ENCODE assay signal across 16 cellular contexts in the genomic region with DNA sequence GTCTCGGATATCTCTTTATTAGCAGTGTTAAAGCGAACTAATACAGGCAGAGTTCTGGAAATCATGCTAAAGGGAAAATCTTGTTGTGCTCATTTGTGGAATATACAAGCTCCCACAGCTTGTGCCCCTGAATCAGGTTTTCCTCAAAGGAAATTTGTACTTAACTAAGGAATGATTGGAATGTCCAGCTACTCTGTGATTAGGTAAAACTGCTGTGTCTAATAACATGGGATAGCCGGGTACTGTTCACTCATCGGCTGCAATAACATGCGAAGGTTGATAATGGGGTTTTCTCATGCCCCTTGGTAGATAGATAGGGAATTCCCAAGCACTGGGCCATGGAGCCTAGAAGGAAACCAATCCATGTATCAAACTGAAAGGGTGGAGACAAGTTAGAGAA.
DNase-seq lines count a peak whose midpoint lies in the region; ATAC-seq and TF ChIP-seq lines count a peak whose summit lies in the region.
"Had no signal": no experiment of that assay in that cellular context is flagged by ENCODE, and none has a peak within 500 bp of the region (broad histone marks: within the 10 kb centered on the region; RNA-seq: fewer than 3 reads in every experiment).

No MANE protein-coding gene starts in this region.

- ATAC-seq in RWPE2 (ENCODE audit: low read depth) = peak; percentile 75
- ATAC-seq in activated naive CD8-positive, alpha-beta T cell treated with anti-CD3 and anti-CD28 coated beads, Interleukin-2, amount 50 U/mL, for 24 hours = no peak
- ATAC-seq: T-helper 17 cell had no signal

- no peaks in the 10 kb centered on the region for H3K36me3 ChIP-seq in RWPE2 (ENCODE audit: low read depth)
- no peaks in the 10 kb centered on the region for H3K36me3 ChIP-seq in HAP-1 (replicated peaks)
- H3K36me3 ChIP-seq: BLaER1 treated with 17β-estradiol and CSF1 and Interleukin-3, amounts not matched to agents 10 nM and 100 nM; prostate gland had no signal

- peaks cover 34% of the 10 kb centered on the region for H3K4me1 ChIP-seq in RWPE2 (ENCODE audit: insufficient read depth, poor library complexity, severe bottlenecking)
- no peaks in the 10 kb centered on the region for H3K4me1 ChIP-seq in HAP-1
- H3K4me1 ChIP-seq: prostate gland had no signal

- H3K4me3 Mint-ChIP-seq in nephron progenitor cell = no peak overlapping the region
- no peak overlapping the region for H3K4me3 Mint-ChIP-seq in activated naive CD8-positive, alpha-beta T cell treated with anti-CD3 and anti-CD28 coated beads, Interleukin-2, amount 50 U/mL, for 24 hours
- no peak overlapping the region for H3K4me3 Mint-ChIP-seq in activated T-cell treated with anti-CD3 and anti-CD28 coated beads, Interleukin-2, amount 50 U/mL, for 24 hours
- H3K4me3 Mint-ChIP-seq: activated CD4-positive, alpha-beta T cell treated with anti-CD3 and anti-CD28 coated beads, Interleukin-2, amount 10 ng/mL, durations not matched to agents 24 days and 14 days; T-helper 17 cell had no signal

- H3K4me1 Mint-ChIP-seq in nephron progenitor cell = peaks cover 40% of the 10 kb centered on the region
- H3K4me1 Mint-ChIP-seq in activated naive CD8-positive, alpha-beta T cell treated with anti-CD3 and anti-CD28 coated beads, Interleukin-2, amount 50 U/mL, for 24 hours = no peaks in the 10 kb centered on the region
- no peaks in the 10 kb centered on the region for H3K4me1 Mint-ChIP-seq in activated T-cell treated with anti-CD3 and anti-CD28 coated beads, Interleukin-2, amount 50 U/mL, for 24 hours (ENCODE audit: low read depth)
- H3K4me1 Mint-ChIP-seq: activated CD4-positive, alpha-beta T cell treated with anti-CD3 and anti-CD28 coated beads, Interleukin-2, amount 10 ng/mL, durations not matched to agents 24 days and 14 days; T-helper 17 cell had no signal

- no peak for TF ChIP-seq CTCF in RWPE2 (IDR thresholded peaks at IDR 0.05; ENCODE audit: poor library complexity, severe bottlenecking)
- no peak for TF ChIP-seq CTCF in fibroblast of mammary gland (conservative IDR thresholded peaks at IDR 0.05; ENCODE audit: control insufficient read depth, insufficient read depth, low read depth, low read length)
- TF ChIP-seq CTCF in nephron progenitor cell (IDR thresholded peaks at IDR 0.05) = no peak

- DNase-seq in EH (ENCODE audit: low read depth) (peak; percentile 49), RWPE2 (ENCODE audit: low spot score) (no peak), fibroblast of mammary gland (ENCODE audit: low read depth) (peak; percentile 18), nephron progenitor cell (no peak), HAP-1 (ENCODE audit: low spot score in 2 of 2) (no peak)
- DNase-seq in activated naive CD8-positive, alpha-beta T cell treated with anti-CD3 and anti-CD28 coated beads, Interleukin-2, amount 50 U/mL, for 24 hours = no peak
- no peak for DNase-seq in stimulated activated naive CD4-positive, alpha-beta T cell treated with Interleukin-2 at 50 U/mL for 16 hours (lab: John Stamatoyannopoulos, UW)
- DNase-seq in activated T-cell treated with anti-CD3 and anti-CD28 coated beads, Interleukin-2, amount 50 U/mL, for 24 hours = no peak
- DNase-seq: activated CD4-positive, alpha-beta T cell treated with anti-CD3 and anti-CD28 coated beads, Interleukin-2, amount 10 ng/mL, durations not matched to agents 24 days and 14 days; NCI-H1092; stimulated activated naive CD4-positive, alpha-beta T cell; T-helper 17 cell had no signal

- H3K27ac ChIP-seq in RWPE2 (ENCODE audit: poor library complexity, severe bottlenecking) = peak overlapping the region; percentile 59
- H3K27ac ChIP-seq: BLaER1 treated with 17β-estradiol and CSF1 and Interleukin-3, amounts not matched to agents 10 nM and 100 nM; epithelial cell of prostate; prostate gland had no signal

- peaks cover 4% of the 10 kb centered on the region for H3K36me3 Mint-ChIP-seq in nephron progenitor cell (ENCODE audit: low read depth)
- no peaks in the 10 kb centered on the region for H3K36me3 Mint-ChIP-seq in activated naive CD8-positive, alpha-beta T cell treated with anti-CD3 and anti-CD28 coated beads, Interleukin-2, amount 50 U/mL, for 24 hours (ENCODE audit: low read depth)
- H3K36me3 Mint-ChIP-seq in activated T-cell treated with anti-CD3 and anti-CD28 coated beads, Interleukin-2, amount 50 U/mL, for 24 hours (ENCODE audit: low read depth) = no peaks in the 10 kb centered on the region
- H3K36me3 Mint-ChIP-seq: brain had no signal

- H3K27ac Mint-ChIP-seq in nephron progenitor cell = peak overlapping the region; percentile 61
- H3K27ac Mint-ChIP-seq in activated naive CD8-positive, alpha-beta T cell treated with anti-CD3 and anti-CD28 coated beads, Interleukin-2, amount 50 U/mL, for 24 hours = no peak overlapping the region
- H3K27ac Mint-ChIP-seq in activated T-cell treated with anti-CD3 and anti-CD28 coated beads, Interleukin-2, amount 50 U/mL, for 24 hours = no peak overlapping the region
- H3K27ac Mint-ChIP-seq: activated CD4-positive, alpha-beta T cell treated with anti-CD3 and anti-CD28 coated beads, Interleukin-2, amount 10 ng/mL, durations not matched to agents 24 days and 14 days; T-helper 17 cell had no signal

- H3K27me3 Mint-ChIP-seq in nephron progenitor cell (ENCODE audit: low read depth, poor library complexity) = peaks cover 5% of the 10 kb centered on the region
- H3K27me3 Mint-ChIP-seq in activated naive CD8-positive, alpha-beta T cell treated with anti-CD3 and anti-CD28 coated beads, Interleukin-2, amount 50 U/mL, for 24 hours = no peaks in the 10 kb centered on the region
- no peaks in the 10 kb centered on the region for H3K27me3 Mint-ChIP-seq in activated T-cell treated with anti-CD3 and anti-CD28 coated beads, Interleukin-2, amount 50 U/mL, for 24 hours
- H3K27me3 Mint-ChIP-seq: activated CD4-positive, alpha-beta T cell treated with anti-CD3 and anti-CD28 coated beads, Interleukin-2, amount 10 ng/mL, durations not matched to agents 24 days and 14 days; T-helper 17 cell had no signal

- peaks cover 27% of the 10 kb centered on the region for H3K9me3 Mint-ChIP-seq in nephron progenitor cell
- H3K9me3 Mint-ChIP-seq in activated naive CD8-positive, alpha-beta T cell treated with anti-CD3 and anti-CD28 coated beads, Interleukin-2, amount 50 U/mL, for 24 hours = no peaks in the 10 kb centered on the region
- H3K9me3 Mint-ChIP-seq in activated T-cell treated with anti-CD3 and anti-CD28 coated beads, Interleukin-2, amount 50 U/mL, for 24 hours = no peaks in the 10 kb centered on the region
- H3K9me3 Mint-ChIP-seq: activated CD4-positive, alpha-beta T cell treated with anti-CD3 and anti-CD28 coated beads, Interleukin-2, amount 10 ng/mL, durations not matched to agents 24 days and 14 days had no signal

- H3K4me3 ChIP-seq in RWPE2 (ENCODE audit: severe bottlenecking) (no peak overlapping the region), fibroblast of mammary gland (ENCODE audit: control insufficient read depth, low read depth, low read length) (no peak overlapping the region), HAP-1 (no peak overlapping the region)
- H3K4me3 ChIP-seq: BLaER1 treated with 17β-estradiol and CSF1 and Interleukin-3, amounts not matched to agents 10 nM and 100 nM; prostate gland had no signal

- in situ Hi-C loops in HAP-1 (cut with MboI; ENCODE audit: low sequenced_read_pairs) = no loop called here

- H3K9me3 ChIP-seq in RWPE2 (ENCODE audit: severe bottlenecking) (no peaks in the 10 kb centered on the region), HAP-1 (no peaks in the 10 kb centered on the region)
- H3K9me3 ChIP-seq: prostate gland had no signal

- H3K27me3 ChIP-seq in RWPE2 (ENCODE audit: insufficient read depth, poor library complexity, severe bottlenecking) = no peaks in the 10 kb centered on the region
- no peaks in the 10 kb centered on the region for H3K27me3 ChIP-seq in HAP-1 (ENCODE audit: low read depth)
- H3K27me3 ChIP-seq: BLaER1 treated with 17β-estradiol and CSF1 and Interleukin-3, amounts not matched to agents 10 nM and 100 nM had no signal

Comparison
In these comparisons a context has a peak if more than half of its experiments do, and no peak if none do; other contexts are left out.
1. DNase-seq: peak in EH (single experiment) and fibroblast of mammary gland (single experiment); none in RWPE2 (single experiment), nephron progenitor cell (single experiment), activated naive CD8-positive, alpha-beta T cell treated with anti-CD3 and anti-CD28 coated beads, Interleukin-2, amount 50 U/mL, for 24 hours (single experiment), stimulated activated naive CD4-positive, alpha-beta T cell treated with Interleukin-2 at 50 U/mL for 16 hours (single experiment), activated T-cell treated with anti-CD3 and anti-CD28 coated beads, Interleukin-2, amount 50 U/mL, for 24 hours (single experiment) and HAP-1 (0 of 2).